ENCODE assay signal across 8 cellular contexts in the genomic region with DNA sequence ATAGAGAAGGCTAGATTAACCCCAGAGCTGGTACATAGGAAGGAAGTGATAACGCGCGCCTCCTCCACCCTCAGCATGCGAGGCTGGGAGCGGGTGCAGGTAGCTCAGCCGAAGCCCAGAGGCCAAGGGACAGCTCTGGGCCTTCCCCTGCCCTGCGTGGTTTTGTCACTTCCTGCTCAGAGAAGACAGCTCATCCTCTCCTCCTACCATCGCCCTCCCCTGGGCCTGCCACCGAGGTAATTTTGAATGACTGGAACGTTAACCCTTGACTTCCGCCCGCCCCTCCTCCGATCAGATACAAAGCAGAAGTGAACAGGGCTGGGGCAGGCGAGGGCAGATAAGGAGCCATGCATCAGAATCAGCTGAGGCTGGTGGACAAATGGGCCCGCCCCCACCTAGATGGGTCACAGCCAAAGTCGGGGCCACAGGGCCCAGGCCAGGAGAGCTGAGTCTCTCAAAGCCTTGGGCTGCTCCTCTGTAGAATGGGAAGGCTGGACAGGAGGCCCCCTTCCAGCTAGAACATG. TPM values are rescaled to one million over a fixed set of nuclear protein-coding genes. Genes with fewer than 3 reads are reported as not detected.
DNase-seq lines count a peak whose midpoint lies in the region; ATAC-seq lines count a peak whose summit lies in the region.

No MANE protein-coding gene starts in this region.

- ATAC-seq in GM18502 (IDR thresholded peaks at IDR 0.05; ENCODE audit: poor library complexity, unreplicated experiment): peak; percentile 56
- peak; percentile 66 for ATAC-seq in HG02885 (IDR thresholded peaks at IDR 0.05; ENCODE audit: poor library complexity, unreplicated experiment)
- ATAC-seq in left cardiac atrium: peak; percentile 52 to 77

- DNase-seq in OCI-M2 (lab: John Stamatoyannopoulos, UW; ENCODE audit: unreplicated experiment): peak; percentile 80
- peak; percentile 84 for DNase-seq in activated T-cell treated with anti-CD3 and anti-CD28 coated beads, Interleukin-2, amount 50 U/mL, for 1 hour
- DNase-seq in left cardiac atrium: peak; percentile 55
- peak; percentile 93 for DNase-seq in stimulated activated CD4-positive, alpha-beta T cell treated with anti-CD3 and anti-CD28 coated beads, Interleukin-4, amount 100 ng/mL, for 24 hours
- DNase-seq in NCI-H446 treated with DMSO at 0.1 percent for 48 hours (lab: John Stamatoyannopoulos, UW): no peak
- no peak for DNase-seq in NCI-H1417 treated with DMSO at 0.1 percent for 48 hours (lab: John Stamatoyannopoulos, UW)

- intact Hi-C loops in left cardiac atrium (cut with DNase I): no loop called here

RNA-seq across cellular contexts. Expression of a gene that starts 1.6 kb away (rescaled TPM):
- total RNA-seq in left cardiac atrium: 10 to 100 TPM in 1 of 2 donors, 1 to 10 TPM in 1; 6.4 to 12.5 TPM

RNA-seq across cellular contexts. Expression of a gene that starts 30.2 kb away (rescaled TPM):
- not detected for total RNA-seq in left cardiac atrium

RNA-seq across cellular contexts. Expression of a gene that starts 39.9 kb away (rescaled TPM):
- 10 to 100 TPM; 12.7 to 15.3 TPM for total RNA-seq in left cardiac atrium

RNA-seq across cellular contexts. Expression of a gene that starts 54.4 kb away (rescaled TPM):
- 1 to 10 TPM; 1.8 to 2.9 TPM for total RNA-seq in left cardiac atrium

Comparison
In these comparisons a context has a peak if more than half of its experiments do, and no peak if none do; other contexts are left out.
1. DNase-seq: peak in OCI-M2 (single experiment), activated T-cell treated with anti-CD3 and anti-CD28 coated beads, Interleukin-2, amount 50 U/mL, for 1 hour (single experiment), left cardiac atrium (single experiment) and stimulated activated CD4-positive, alpha-beta T cell treated with anti-CD3 and anti-CD28 coated beads, Interleukin-4, amount 100 ng/mL, for 24 hours (single experiment); none in NCI-H446 treated with DMSO at 0.1 percent for 48 hours (single experiment) and NCI-H1417 treated with DMSO at 0.1 percent for 48 hours (single experiment).
2. Peak in every context shown above with its lines, with median percentiles within 50 percentile points of each other: ATAC-seq.